31 cellular contexts compared by ENCODE assay signal in genomic region chr1:119447344-119447743, GRCh38. TPM values are rescaled to one million over a fixed set of nuclear protein-coding genes. Genes with fewer than 3 reads are reported as not detected.
"Had no signal": no experiment of that assay in that cellular context is flagged by ENCODE, and none has a peak within 500 bp of the region (broad histone marks: within the 10 kb centered on the region; RNA-seq: fewer than 3 reads in every experiment).

No MANE protein-coding gene starts in this region.

- DNase-seq: stimulated activated CD4-positive, alpha-beta T cell treated with anti-CD3 and anti-CD28 coated beads, Interleukin-2, amount 100 ng/mL, for 48 hours; stimulated activated CD4-positive, alpha-beta T cell treated with anti-CD3 and anti-CD28 coated beads, Interleukin-4, amount 100 ng/mL, for 1 hour; stimulated activated CD4-positive, alpha-beta T cell treated with anti-CD3 and anti-CD28 coated beads, Interleukin-4, amount 100 ng/mL, for 24 hours; stimulated activated CD4-positive, alpha-beta T cell treated with anti-CD3 and anti-CD28 coated beads, Interleukin-4, amount 100 ng/mL, for 4 hours; stimulated activated CD8-positive, alpha-beta memory T cell treated with anti-CD3 and anti-CD28 coated beads, Interleukin-4, amount 100 ng/mL, for 48 hours; stimulated activated naive B cell treated with anti-CD40 and anti-IgM and Interleukin-4, amounts not matched to agents 10 μg/mL and 1 μg/mL and 100 μg/mL, for 72 hours; stimulated activated naive CD4-positive, alpha-beta T cell; stimulated activated naive CD4-positive, alpha-beta T cell treated with Interleukin-2 at 50 U/mL for 16 hours; stimulated activated naive CD8-positive, alpha-beta T cell treated with anti-CD3 and anti-CD28 coated beads, Interleukin-15, amount 100 ng/mL, for 72 hours; stimulated activated naive CD8-positive, alpha-beta T cell treated with anti-CD3 and anti-CD28 coated beads, Interleukin-15, Interleukin-2, amounts not matched to agents 100 U/mL and 50 U/mL, for 24 hours; stomach; substantia nigra; testis; thyroid gland; transverse colon; trophoblast cell; upper lobe of left lung; upper lobe of right lung; uterus had no signal

- H3K4me3 Mint-ChIP-seq: stimulated activated effector memory CD8-positive, alpha-beta T cell treated with anti-CD3 and anti-CD28 coated beads, Interleukin-12 subunit alpha, Interleukin-12 subunit beta, amount 100 ng/mL, for 72 hours; stimulated activated memory B cell treated with anti-CD40 and anti-IgM and Interleukin-4, amounts not matched to agents 10 μg/mL and 1 μg/mL and 100 μg/mL, for 72 hours; stimulated activated naive B cell treated with anti-CD40 and anti-IgM and Interleukin-4, amounts not matched to agents 10 μg/mL and 1 μg/mL and 100 μg/mL, for 72 hours; stimulated activated naive CD8-positive, alpha-beta T cell treated with anti-CD3 and anti-CD28 coated beads, Interleukin-15, amount 100 ng/mL, for 72 hours; stimulated activated naive CD8-positive, alpha-beta T cell treated with anti-CD3 and anti-CD28 coated beads, Interleukin-15, Interleukin-2, amounts not matched to agents 100 ng/mL and 50 ng/mL, for 24 hours; type B pancreatic cell had no signal

- H3K36me3 ChIP-seq: stomach, suprapubic skin, thoracic aorta, thyroid gland, tibial nerve, transverse colon, upper lobe of left lung, upper lobe of right lung, uterus, vagina had no signal

- H3K4me1 Mint-ChIP-seq: stimulated activated effector memory CD8-positive, alpha-beta T cell treated with anti-CD3 and anti-CD28 coated beads, Interleukin-12 subunit alpha, Interleukin-12 subunit beta, amount 100 ng/mL, for 72 hours; stimulated activated memory B cell treated with anti-CD40 and anti-IgM and Interleukin-4, amounts not matched to agents 10 μg/mL and 1 μg/mL and 100 μg/mL, for 72 hours; stimulated activated naive B cell treated with anti-CD40 and anti-IgM and Interleukin-4, amounts not matched to agents 10 μg/mL and 1 μg/mL and 100 μg/mL, for 72 hours; stimulated activated naive CD8-positive, alpha-beta T cell treated with anti-CD3 and anti-CD28 coated beads, Interleukin-15, amount 100 ng/mL, for 72 hours had no signal

- ATAC-seq: stimulated activated effector memory CD8-positive, alpha-beta T cell treated with anti-CD3 and anti-CD28 coated beads, Interleukin-12 subunit alpha, Interleukin-12 subunit beta, amount 100 ng/mL, for 72 hours; stimulated activated memory B cell treated with anti-CD40 and anti-IgM and Interleukin-4, amounts not matched to agents 10 μg/mL and 1 μg/mL and 100 μg/mL, for 72 hours; stimulated activated naive B cell treated with anti-CD40 and anti-IgM and Interleukin-4, amounts not matched to agents 10 μg/mL and 1 μg/mL and 100 μg/mL, for 72 hours; stimulated activated naive CD8-positive, alpha-beta T cell treated with anti-CD3 and anti-CD28 coated beads, Interleukin-15, Interleukin-2, amounts not matched to agents 100 U/mL and 50 U/mL, for 24 hours; upper lobe of right lung had no signal

- H3K9me3 ChIP-seq: stomach, suprapubic skin, testis, thoracic aorta, thyroid gland, tibial nerve, transverse colon, upper lobe of left lung, upper lobe of right lung, uterus, vagina had no signal

- H3K4me1 ChIP-seq: stomach, thyroid gland, transverse colon, upper lobe of left lung, upper lobe of right lung, uterus, vagina had no signal

- H3K36me3 Mint-ChIP-seq: stimulated activated effector memory CD8-positive, alpha-beta T cell treated with anti-CD3 and anti-CD28 coated beads, Interleukin-12 subunit alpha, Interleukin-12 subunit beta, amount 100 ng/mL, for 72 hours; stimulated activated memory B cell treated with anti-CD40 and anti-IgM and Interleukin-4, amounts not matched to agents 10 μg/mL and 1 μg/mL and 100 μg/mL, for 72 hours; stimulated activated naive B cell treated with anti-CD40 and anti-IgM and Interleukin-4, amounts not matched to agents 10 μg/mL and 1 μg/mL and 100 μg/mL, for 72 hours; type B pancreatic cell had no signal

- H3K27ac Mint-ChIP-seq: stimulated activated effector memory CD8-positive, alpha-beta T cell treated with anti-CD3 and anti-CD28 coated beads, Interleukin-12 subunit alpha, Interleukin-12 subunit beta, amount 100 ng/mL, for 72 hours; stimulated activated memory B cell treated with anti-CD40 and anti-IgM and Interleukin-4, amounts not matched to agents 10 μg/mL and 1 μg/mL and 100 μg/mL, for 72 hours; stimulated activated naive B cell treated with anti-CD40 and anti-IgM and Interleukin-4, amounts not matched to agents 10 μg/mL and 1 μg/mL and 100 μg/mL, for 72 hours; stimulated activated naive CD8-positive, alpha-beta T cell treated with anti-CD3 and anti-CD28 coated beads, Interleukin-15, Interleukin-2, amounts not matched to agents 100 ng/mL and 50 ng/mL, for 24 hours; type B pancreatic cell had no signal

- H3K27me3 Mint-ChIP-seq: stimulated activated naive CD8-positive, alpha-beta T cell treated with anti-CD3 and anti-CD28 coated beads, Interleukin-15, amount 100 ng/mL, for 72 hours; type B pancreatic cell had no signal

- H3K4me3 ChIP-seq: stomach, suprapubic skin, testis, thoracic aorta, thyroid gland, tibial nerve, transverse colon, upper lobe of left lung, upper lobe of right lung, uterus, vagina had no signal

- H3K27ac ChIP-seq: stomach, suprapubic skin, testis, thoracic aorta, thyroid gland, tibial nerve, transverse colon, upper lobe of left lung, upper lobe of right lung, uterus, vagina had no signal

- H3K9me3 Mint-ChIP-seq: stimulated activated effector memory CD8-positive, alpha-beta T cell treated with anti-CD3 and anti-CD28 coated beads, Interleukin-12 subunit alpha, Interleukin-12 subunit beta, amount 100 ng/mL, for 72 hours; stimulated activated memory B cell treated with anti-CD40 and anti-IgM and Interleukin-4, amounts not matched to agents 10 μg/mL and 1 μg/mL and 100 μg/mL, for 72 hours; stimulated activated naive B cell treated with anti-CD40 and anti-IgM and Interleukin-4, amounts not matched to agents 10 μg/mL and 1 μg/mL and 100 μg/mL, for 72 hours; stimulated activated naive CD8-positive, alpha-beta T cell treated with anti-CD3 and anti-CD28 coated beads, Interleukin-15, amount 100 ng/mL, for 72 hours; stimulated activated naive CD8-positive, alpha-beta T cell treated with anti-CD3 and anti-CD28 coated beads, Interleukin-15, Interleukin-2, amounts not matched to agents 100 ng/mL and 50 ng/mL, for 24 hours; type B pancreatic cell had no signal

- H3K27me3 ChIP-seq: stomach, suprapubic skin, testis, thyroid gland, tibial nerve, transverse colon, upper lobe of left lung, upper lobe of right lung, uterus, vagina had no signal

RNA-seq across cellular contexts. Expression of gene HSD3B2, which starts 32.4 kb away (rescaled TPM):
- total RNA-seq: subcutaneous adipose tissue, temporal lobe, thoracic aorta, upper lobe of right lung, ureter, urinary bladder had no signal
- polyA plus RNA-seq: urinary bladder had no signal

RNA-seq across cellular contexts. Expression of gene HSD3B1, which starts 59.7 kb away (rescaled TPM):
- total RNA-seq: stomach, temporal lobe, thoracic aorta, thyroid gland, tibial nerve, upper lobe of left lung, upper lobe of right lung, urinary bladder, uterus, vagina had no signal
- polyA plus RNA-seq: stomach, urinary bladder had no signal
